Comparison of ENCODE assay signal across 17 cellular contexts in the genomic region with DNA sequence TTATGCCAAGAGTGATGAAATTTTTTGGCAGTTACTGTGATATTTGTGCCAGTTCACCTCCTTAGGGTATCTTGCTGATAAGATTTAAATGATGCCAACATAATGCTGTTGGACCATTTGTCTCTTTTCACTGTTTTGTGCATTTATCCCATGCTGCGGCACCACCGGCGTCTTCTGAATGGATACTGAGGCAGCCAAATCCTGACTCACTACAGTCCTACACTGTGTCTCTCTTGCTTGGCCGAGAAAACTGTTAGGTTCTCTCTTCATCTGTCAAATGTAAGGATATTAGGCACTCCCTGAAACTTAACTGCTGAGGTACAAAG. TPM values are rescaled to one million over a fixed set of nuclear protein-coding genes. Genes with fewer than 3 reads are reported as not detected.
DNase-seq lines count a peak whose midpoint lies in the region; ATAC-seq and TF ChIP-seq lines count a peak whose summit lies in the region.
"Had no signal": no experiment of that assay in that cellular context is flagged by ENCODE, and none has a peak within 500 bp of the region (broad histone marks: within the 10 kb centered on the region; RNA-seq: fewer than 3 reads in every experiment).

No MANE protein-coding gene starts in this region.

- H4K20me1 ChIP-seq in neural progenitor cell (ENCODE audit: low read depth) = no peaks in the 10 kb centered on the region

- H3K4me1 ChIP-seq in left ventricle myocardium inferior = peaks cover 51% of the 10 kb centered on the region
- peaks cover 23% of the 10 kb centered on the region for H3K4me1 ChIP-seq in neural progenitor cell
- H3K4me1 ChIP-seq in thyroid gland = no peaks in the 10 kb centered on the region
- H3K4me1 ChIP-seq: A549 had no signal

- H3K27me3 ChIP-seq in left ventricle myocardium inferior (ENCODE audit: low read depth) (no peaks in the 10 kb centered on the region), neural progenitor cell (no peaks in the 10 kb centered on the region), thyroid gland (no peaks in the 10 kb centered on the region)

- H2AFZ ChIP-seq in neural progenitor cell (replicated peaks) = no peak overlapping the region

- no peak overlapping the region for H3K9ac ChIP-seq in neural progenitor cell

- peaks cover 10% of the 10 kb centered on the region for H3K9me3 Mint-ChIP-seq in neural progenitor cell

- H3K9me3 ChIP-seq in left ventricle myocardium inferior (replicated peaks) (no peaks in the 10 kb centered on the region), neural progenitor cell (ENCODE audit: low read depth) (no peaks in the 10 kb centered on the region), thyroid gland (no peaks in the 10 kb centered on the region)
- H3K9me3 ChIP-seq: A549 had no signal

- H3K36me3 Mint-ChIP-seq in neural progenitor cell = peaks cover 10% of the 10 kb centered on the region

- intact Hi-C loops in left ventricle myocardium inferior (cut with micrococcal nuclease) (no loop called here), thyroid gland (cut with DNase I) (no loop called here)

- no peak overlapping the region for H3K4me3 Mint-ChIP-seq in neural progenitor cell
- H3K4me3 Mint-ChIP-seq: IgD-negative memory B cell had no signal

- H3F3A ChIP-seq in neural progenitor cell (ENCODE audit: low read depth) = no peaks in the 10 kb centered on the region

- WGBS in thyroid gland, 2 donors = 87 to 93% methylated on average over 4 of the region's 4 CpGs

- H3K27me3 Mint-ChIP-seq in neural progenitor cell (ENCODE audit: insufficient read depth, low read depth) = no peaks in the 10 kb centered on the region
- H3K27me3 Mint-ChIP-seq: IgD-negative memory B cell had no signal

- peak; percentile 14 for DNase-seq in G401 (ENCODE audit: low spot score)
- no peak for DNase-seq in coronary artery (ENCODE audit: low spot score)
- DNase-seq in left ventricle myocardium inferior = no peak
- DNase-seq in neural progenitor cell (ENCODE audit: low spot score) = no peak
- DNase-seq in kidney tubule cell (ENCODE audit: low spot score) = no peak
- DNase-seq in thyroid gland = no peak
- DNase-seq: DMS53, HCEC 1CT, MV-4-11, NCI-H1436, NCI-H2029 treated with DMSO at 0.1 percent for 48 hours, NCI-H510A treated with DMSO at 0.1 percent for 48 hours had no signal

- H3K27ac Mint-ChIP-seq in neural progenitor cell = peak overlapping the region; percentile 95
- H3K27ac Mint-ChIP-seq: IgD-negative memory B cell had no signal

- peaks cover 57% of the 10 kb centered on the region for H3K4me1 Mint-ChIP-seq in neural progenitor cell
- H3K4me1 Mint-ChIP-seq: IgD-negative memory B cell had no signal

- H3K4me3 ChIP-seq in coronary artery (peak overlapping the region; percentile 10), left ventricle myocardium inferior (no peak overlapping the region), neural progenitor cell (no peak overlapping the region), thyroid gland (replicated peaks in 1 of 3) (no peak overlapping the region)
- H3K4me3 ChIP-seq: A549, GM12878 had no signal

- H3K36me3 ChIP-seq in left ventricle myocardium inferior = no peaks in the 10 kb centered on the region
- H3K36me3 ChIP-seq in neural progenitor cell = no peaks in the 10 kb centered on the region
- no peaks in the 10 kb centered on the region for H3K36me3 ChIP-seq in thyroid gland

- H3K4me2 ChIP-seq in neural progenitor cell = no peak overlapping the region
- H3K4me2 ChIP-seq: A549 had no signal

- TF ChIP-seq POLR2A in thyroid gland (IDR thresholded peaks at IDR 0.05) = no peak

- TF ChIP-seq CTCF in coronary artery (IDR thresholded peaks at IDR 0.05) (no peak), left ventricle myocardium inferior (IDR thresholded peaks at IDR 0.05; ENCODE audit: borderline replicate concordance) (no peak), neural progenitor cell (IDR thresholded peaks at IDR 0.05) (no peak), thyroid gland (IDR thresholded peaks at IDR 0.05) (no peak)

- no peaks in the 10 kb centered on the region for H3K79me2 ChIP-seq in neural progenitor cell (ENCODE audit: low read depth)

- peak overlapping the region; percentile 28 to 51 for H3K27ac ChIP-seq in coronary artery
- H3K27ac ChIP-seq in left ventricle myocardium inferior (replicated peaks) = peak overlapping the region; percentile 71
- H3K27ac ChIP-seq in neural progenitor cell = no peak overlapping the region
- no peak overlapping the region for H3K27ac ChIP-seq in thyroid gland
- H3K27ac ChIP-seq: A549 had no signal

- ATAC-seq in HG03378 (IDR thresholded peaks at IDR 0.05; ENCODE audit: unreplicated experiment) (no peak), GM18868 (IDR thresholded peaks at IDR 0.05; ENCODE audit: unreplicated experiment) (no peak)
- ATAC-seq: A549, GM12878 had no signal

- in situ Hi-C loops in G401 (cut with HindIII; ENCODE audit: low sequenced_read_pairs) = no loop called here

RNA-seq across cellular contexts. Expression of gene DSE, which starts 44.4 kb away (rescaled TPM):
- total RNA-seq in G401 (2014; rRNA removed; shearing (Covaris generic)) = 30.2 and 37.8 TPM in 2 replicates
- total RNA-seq in left ventricle myocardium inferior = 14.0 TPM
- total RNA-seq in neural progenitor cell (ENCODE audit: low replicate concordance) = 30.0 and 43.7 TPM in 2 replicates
- total RNA-seq in thyroid gland = 10 to 100 TPM; 22.2 to 32.8 (median 30.5) TPM

RNA-seq across cellular contexts. Expression of gene TSPYL1, which starts 46.6 kb away (rescaled TPM):
- total RNA-seq in G401 (2014; rRNA removed; shearing (Covaris generic)) = 99.1 and 131 TPM in 2 replicates
- total RNA-seq in left ventricle myocardium inferior (89.5 TPM), neural progenitor cell (ENCODE audit: low replicate concordance) (63.0 and 64.9 TPM in 2 replicates), thyroid gland (100 to 1,000 TPM in 3 of 4 donors, 10 to 100 TPM in 1; 87.6 to 169 (median 123) TPM)

Comparison
In these comparisons a context has a peak if more than half of its experiments do, and no peak if none do; other contexts are left out.
1. H3K27ac ChIP-seq: peak in coronary artery (2 of 2) and left ventricle myocardium inferior (single experiment); none in neural progenitor cell (single experiment) and thyroid gland (0 of 3).